In genomic region chr19:41353466-41354342, GRCh38 we compare ENCODE assay signal across 1 cellular context.
TF ChIP-seq lines count a peak whose summit lies in the region.

TSS of gene TGFB1 (minus strand) at chr19:41353922. CDS start at chr19:41353044, 878 bp downstream.

TF ChIP-seq in GM23338, 12 proteins besides CTCF, POLR2A, EP300 and RAD21 (continued from another document):
- TF ChIP-seq, protein P1, sequence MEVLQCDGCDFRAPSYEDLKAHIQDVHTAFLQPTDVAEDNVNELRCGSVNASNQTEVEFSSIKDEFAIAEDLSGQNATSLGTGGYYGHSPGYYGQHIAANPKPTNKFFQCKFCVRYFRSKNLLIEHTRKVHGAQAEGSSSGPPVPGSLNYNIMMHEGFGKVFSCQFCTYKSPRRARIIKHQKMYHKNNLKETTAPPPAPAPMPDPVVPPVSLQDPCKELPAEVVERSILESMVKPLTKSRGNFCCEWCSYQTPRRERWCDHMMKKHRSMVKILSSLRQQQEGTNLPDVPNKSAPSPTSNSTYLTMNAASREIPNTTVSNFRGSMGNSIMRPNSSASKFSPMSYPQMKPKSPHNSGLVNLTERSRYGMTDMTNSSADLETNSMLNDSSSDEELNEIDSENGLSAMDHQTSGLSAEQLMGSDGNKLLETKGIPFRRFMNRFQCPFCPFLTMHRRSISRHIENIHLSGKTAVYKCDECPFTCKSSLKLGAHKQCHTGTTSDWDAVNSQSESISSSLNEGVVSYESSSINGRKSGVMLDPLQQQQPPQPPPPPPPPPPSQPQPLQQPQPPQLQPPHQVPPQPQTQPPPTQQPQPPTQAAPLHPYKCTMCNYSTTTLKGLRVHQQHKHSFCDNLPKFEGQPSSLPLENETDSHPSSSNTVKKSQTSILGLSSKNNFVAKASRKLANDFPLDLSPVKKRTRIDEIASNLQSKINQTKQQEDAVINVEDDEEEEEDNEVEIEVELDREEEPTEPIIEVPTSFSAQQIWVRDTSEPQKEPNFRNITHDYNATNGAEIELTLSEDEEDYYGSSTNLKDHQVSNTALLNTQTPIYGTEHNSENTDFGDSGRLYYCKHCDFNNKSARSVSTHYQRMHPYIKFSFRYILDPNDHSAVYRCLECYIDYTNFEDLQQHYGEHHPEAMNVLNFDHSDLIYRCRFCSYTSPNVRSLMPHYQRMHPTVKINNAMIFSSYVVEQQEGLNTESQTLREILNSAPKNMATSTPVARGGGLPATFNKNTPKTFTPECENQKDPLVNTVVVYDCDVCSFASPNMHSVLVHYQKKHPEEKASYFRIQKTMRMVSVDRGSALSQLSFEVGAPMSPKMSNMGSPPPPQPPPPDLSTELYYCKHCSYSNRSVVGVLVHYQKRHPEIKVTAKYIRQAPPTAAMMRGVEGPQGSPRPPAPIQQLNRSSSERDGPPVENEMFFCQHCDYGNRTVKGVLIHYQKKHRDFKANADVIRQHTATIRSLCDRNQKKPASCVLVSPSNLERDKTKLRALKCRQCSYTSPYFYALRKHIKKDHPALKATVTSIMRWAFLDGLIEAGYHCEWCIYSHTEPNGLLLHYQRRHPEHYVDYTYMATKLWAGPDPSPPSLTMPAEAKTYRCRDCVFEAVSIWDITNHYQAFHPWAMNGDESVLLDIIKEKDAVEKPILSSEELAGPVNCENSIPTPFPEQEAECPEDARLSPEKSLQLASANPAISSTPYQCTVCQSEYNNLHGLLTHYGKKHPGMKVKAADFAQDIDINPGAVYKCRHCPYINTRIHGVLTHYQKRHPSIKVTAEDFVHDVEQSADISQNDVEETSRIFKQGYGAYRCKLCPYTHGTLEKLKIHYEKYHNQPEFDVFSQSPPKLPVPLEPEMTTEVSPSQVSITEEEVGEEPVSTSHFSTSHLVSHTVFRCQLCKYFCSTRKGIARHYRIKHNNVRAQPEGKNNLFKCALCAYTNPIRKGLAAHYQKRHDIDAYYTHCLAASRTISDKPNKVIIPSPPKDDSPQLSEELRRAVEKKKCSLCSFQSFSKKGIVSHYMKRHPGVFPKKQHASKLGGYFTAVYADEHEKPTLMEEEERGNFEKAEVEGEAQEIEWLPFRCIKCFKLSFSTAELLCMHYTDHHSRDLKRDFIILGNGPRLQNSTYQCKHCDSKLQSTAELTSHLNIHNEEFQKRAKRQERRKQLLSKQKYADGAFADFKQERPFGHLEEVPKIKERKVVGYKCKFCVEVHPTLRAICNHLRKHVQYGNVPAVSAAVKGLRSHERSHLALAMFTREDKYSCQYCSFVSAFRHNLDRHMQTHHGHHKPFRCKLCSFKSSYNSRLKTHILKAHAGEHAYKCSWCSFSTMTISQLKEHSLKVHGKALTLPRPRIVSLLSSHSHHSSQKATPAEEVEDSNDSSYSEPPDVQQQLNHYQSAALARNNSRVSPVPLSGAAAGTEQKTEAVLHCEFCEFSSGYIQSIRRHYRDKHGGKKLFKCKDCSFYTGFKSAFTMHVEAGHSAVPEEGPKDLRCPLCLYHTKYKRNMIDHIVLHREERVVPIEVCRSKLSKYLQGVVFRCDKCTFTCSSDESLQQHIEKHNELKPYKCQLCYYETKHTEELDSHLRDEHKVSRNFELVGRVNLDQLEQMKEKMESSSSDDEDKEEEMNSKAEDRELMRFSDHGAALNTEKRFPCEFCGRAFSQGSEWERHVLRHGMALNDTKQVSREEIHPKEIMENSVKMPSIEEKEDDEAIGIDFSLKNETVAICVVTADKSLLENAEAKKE (CRISPR knock-in tag; IDR thresholded peaks at IDR 0.05): no peak
- TF ChIP-seq, protein P2, sequence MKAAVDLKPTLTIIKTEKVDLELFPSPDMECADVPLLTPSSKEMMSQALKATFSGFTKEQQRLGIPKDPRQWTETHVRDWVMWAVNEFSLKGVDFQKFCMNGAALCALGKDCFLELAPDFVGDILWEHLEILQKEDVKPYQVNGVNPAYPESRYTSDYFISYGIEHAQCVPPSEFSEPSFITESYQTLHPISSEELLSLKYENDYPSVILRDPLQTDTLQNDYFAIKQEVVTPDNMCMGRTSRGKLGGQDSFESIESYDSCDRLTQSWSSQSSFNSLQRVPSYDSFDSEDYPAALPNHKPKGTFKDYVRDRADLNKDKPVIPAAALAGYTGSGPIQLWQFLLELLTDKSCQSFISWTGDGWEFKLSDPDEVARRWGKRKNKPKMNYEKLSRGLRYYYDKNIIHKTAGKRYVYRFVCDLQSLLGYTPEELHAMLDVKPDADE (IDR thresholded peaks at IDR 0.05): no peak
TF ChIP-seq in GM23338: peak in this region for 0.
